Comparison of ENCODE assay signal across 8 cellular contexts in the genomic region with DNA sequence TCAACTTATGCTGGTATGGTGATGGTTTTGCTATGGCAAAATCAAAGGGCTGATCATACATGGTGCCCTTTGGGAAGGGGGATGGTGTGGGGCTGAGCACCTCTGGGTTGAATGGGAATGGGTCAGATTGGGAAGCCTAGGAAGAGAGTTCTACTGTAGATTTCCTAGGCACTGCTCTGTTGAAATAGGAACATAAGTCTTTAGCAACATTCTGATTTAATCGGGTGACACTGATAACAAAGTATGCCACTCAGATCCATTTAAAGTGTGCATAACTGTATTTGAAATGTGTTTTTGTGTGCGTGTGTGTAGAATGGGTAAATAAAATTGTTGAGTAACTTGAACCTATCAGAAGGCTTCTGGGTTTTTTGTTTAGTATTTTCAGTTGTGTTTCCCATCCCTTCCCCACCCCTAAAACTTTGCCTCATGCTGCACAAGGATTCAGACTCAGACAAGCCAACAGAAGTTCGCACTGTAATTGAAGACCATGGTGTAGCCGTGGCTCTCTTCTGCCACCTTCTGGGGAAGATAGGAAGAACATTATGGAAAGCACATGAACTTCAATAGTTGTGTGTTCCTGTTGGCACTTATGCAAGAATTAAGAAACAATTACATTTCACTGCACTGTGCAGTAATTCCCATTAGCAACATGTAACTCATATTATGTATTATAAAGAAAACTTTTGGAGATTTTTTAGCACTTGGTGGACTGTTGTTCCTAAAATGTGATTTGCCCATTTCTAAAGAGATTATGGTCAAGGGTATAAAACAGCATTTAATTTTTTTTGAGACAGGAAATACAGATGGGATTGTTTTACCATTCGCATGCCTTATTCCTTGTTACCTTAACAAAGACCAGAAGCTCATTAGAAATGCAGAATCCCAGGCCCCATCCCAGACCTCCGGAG. TPM values are rescaled to one million over a fixed set of nuclear protein-coding genes. Genes with fewer than 3 reads are reported as not detected.
DNase-seq lines count a peak whose midpoint lies in the region; ATAC-seq lines count a peak whose summit lies in the region.

No MANE protein-coding gene starts in this region.

- H3K27me3 Mint-ChIP-seq in activated CD4-positive, alpha-beta memory T cell treated with anti-CD3 and anti-CD28 coated beads, Interleukin-2, amount 10 ng/mL, durations not matched to agents 7 days and 5 days: peaks cover 47% of the 10 kb centered on the region
- H3K27me3 Mint-ChIP-seq in memory B cell: no peaks in the 10 kb centered on the region

- CTCF ChIA-PET in activated CD4-positive, alpha-beta memory T cell treated with anti-CD3 and anti-CD28 coated beads, Interleukin-2, amount 10 ng/mL, durations not matched to agents 7 days and 5 days (lab: Charles Lee): interaction anchor here (0.6 to 3.3 kb wide), 7 partner anchors 11 to 354 kb away, joined by 3 to 23 read pairs (median 3); a partner anchor contains a TSS

- no peak overlapping the region for H3K4me3 Mint-ChIP-seq in activated CD4-positive, alpha-beta memory T cell treated with anti-CD3 and anti-CD28 coated beads, Interleukin-2, amount 10 ng/mL, durations not matched to agents 7 days and 5 days
- H3K4me3 Mint-ChIP-seq in memory B cell: no peak overlapping the region

- POLR2A ChIA-PET in activated CD4-positive, alpha-beta memory T cell treated with anti-CD3 and anti-CD28 coated beads, Interleukin-2, amount 10 ng/mL, durations not matched to agents 7 days and 5 days (lab: Charles Lee): no interaction called here

- no peaks in the 10 kb centered on the region for H3K9me3 Mint-ChIP-seq in activated CD4-positive, alpha-beta memory T cell treated with anti-CD3 and anti-CD28 coated beads, Interleukin-2, amount 10 ng/mL, durations not matched to agents 7 days and 5 days
- H3K9me3 Mint-ChIP-seq in memory B cell: no peaks in the 10 kb centered on the region

- peak; percentile 31 for DNase-seq in GF-D8 (lab: John Stamatoyannopoulos, UW)
- DNase-seq in HK-2 (ENCODE audit: unreplicated experiment): peak; percentile 72
- DNase-seq in NCI-H82 treated with DMSO at 0.1 percent for 48 hours (lab: John Stamatoyannopoulos, UW; ENCODE audit: unreplicated experiment): peak; percentile 44
- peak; percentile 70 for DNase-seq in activated CD4-positive, alpha-beta memory T cell treated with anti-CD3 and anti-CD28 coated beads, Interleukin-2, amount 10 ng/mL, durations not matched to agents 7 days and 5 days
- peak; percentile 49 for DNase-seq in effector CD4-positive, alpha-beta T cell
- peak; percentile 73 to 75 for DNase-seq in memory B cell (ENCODE audit: low spot score in 2 of 2)
- peak; percentile 28 to 31 for DNase-seq in stimulated activated CD8-positive, alpha-beta memory T cell treated with anti-CD3 and anti-CD28 coated beads, Interleukin-7, amount 100 ng/mL, for 1 hour (ENCODE audit: low read depth in 2 of 2)

- ATAC-seq in memory B cell (ENCODE audit: low read depth) (peak; percentile 94), GM21737 (IDR thresholded peaks at IDR 0.05; ENCODE audit: unreplicated experiment) (no peak)

- H3K4me1 Mint-ChIP-seq in activated CD4-positive, alpha-beta memory T cell treated with anti-CD3 and anti-CD28 coated beads, Interleukin-2, amount 10 ng/mL, durations not matched to agents 7 days and 5 days: peaks cover 1% of the 10 kb centered on the region
- no peaks in the 10 kb centered on the region for H3K4me1 Mint-ChIP-seq in memory B cell

- H3K27ac Mint-ChIP-seq in activated CD4-positive, alpha-beta memory T cell treated with anti-CD3 and anti-CD28 coated beads, Interleukin-2, amount 10 ng/mL, durations not matched to agents 7 days and 5 days: no peak overlapping the region
- no peak overlapping the region for H3K27ac Mint-ChIP-seq in memory B cell

- no peaks in the 10 kb centered on the region for H3K36me3 Mint-ChIP-seq in activated CD4-positive, alpha-beta memory T cell treated with anti-CD3 and anti-CD28 coated beads, Interleukin-2, amount 10 ng/mL, durations not matched to agents 7 days and 5 days (ENCODE audit: low read depth)
- peaks cover 6% of the 10 kb centered on the region for H3K36me3 Mint-ChIP-seq in memory B cell

RNA-seq across cellular contexts. Expression of a gene that starts 10.9 kb away (rescaled TPM):
- total RNA-seq in activated CD4-positive, alpha-beta memory T cell treated with anti-CD3 and anti-CD28 coated beads, Interleukin-2, amount 10 ng/mL, durations not matched to agents 7 days and 5 days: 1 to 10 TPM in 1 of 2 experiments, under 1 TPM in 1; 0.43 to 1.2 TPM

RNA-seq across cellular contexts. Expression of a gene that starts 24.6 kb away (rescaled TPM):
- total RNA-seq in activated CD4-positive, alpha-beta memory T cell treated with anti-CD3 and anti-CD28 coated beads, Interleukin-2, amount 10 ng/mL, durations not matched to agents 7 days and 5 days: 1 to 10 TPM; 1.5 to 1.7 TPM

RNA-seq across cellular contexts. Expression of a gene that starts 26.3 kb away (rescaled TPM):
- not detected for total RNA-seq in activated CD4-positive, alpha-beta memory T cell treated with anti-CD3 and anti-CD28 coated beads, Interleukin-2, amount 10 ng/mL, durations not matched to agents 7 days and 5 days

RNA-seq across cellular contexts. Expression of a gene that starts 26.7 kb away (rescaled TPM):
- total RNA-seq in activated CD4-positive, alpha-beta memory T cell treated with anti-CD3 and anti-CD28 coated beads, Interleukin-2, amount 10 ng/mL, durations not matched to agents 7 days and 5 days: 1 to 10 TPM; 9.1 to 9.4 TPM

RNA-seq across cellular contexts. Expression of a gene that starts 45.2 kb away (rescaled TPM):
- under 1 TPM in 1 of 2 experiments, not detected in 1; 0.08 TPM for total RNA-seq in activated CD4-positive, alpha-beta memory T cell treated with anti-CD3 and anti-CD28 coated beads, Interleukin-2, amount 10 ng/mL, durations not matched to agents 7 days and 5 days
